Comparison of ENCODE assay signal across 1 cellular context in the genomic region with DNA sequence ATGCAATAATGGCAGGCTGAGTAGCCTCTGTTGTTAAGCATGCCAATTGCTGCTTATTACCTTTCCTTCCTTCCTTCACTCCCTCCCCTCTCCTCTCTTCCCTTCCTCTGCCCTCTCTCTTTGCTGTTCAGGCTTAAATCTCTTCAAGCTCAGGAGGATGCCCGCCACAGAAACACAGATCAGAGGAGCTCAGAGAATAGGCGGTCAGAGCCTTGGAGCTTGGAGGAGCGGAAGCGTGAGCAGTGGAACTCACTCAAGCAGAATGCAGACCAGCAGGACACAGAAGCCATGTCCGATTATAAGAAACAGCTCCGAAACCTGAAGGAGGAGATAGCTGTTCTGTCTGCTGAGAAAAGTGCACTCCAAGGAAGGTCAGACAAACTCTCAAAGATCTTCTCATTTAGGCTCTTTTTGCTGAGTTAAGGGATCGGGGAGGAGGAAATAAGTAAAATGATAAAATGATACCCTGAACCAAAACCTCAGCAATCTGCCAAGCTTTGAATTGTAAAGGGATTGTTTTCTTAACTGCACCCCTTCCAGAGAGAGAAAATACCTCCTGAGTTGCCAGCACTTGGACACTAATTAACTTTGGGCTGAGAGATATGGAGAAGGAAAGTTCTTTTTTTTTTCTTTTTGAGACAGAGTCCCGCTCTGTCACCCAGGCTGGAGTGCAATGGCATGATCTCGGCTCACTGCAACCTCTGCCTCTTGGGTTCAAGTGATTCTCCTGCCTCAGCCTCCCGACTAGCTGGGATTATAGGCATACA.
TF ChIP-seq lines count a peak whose summit lies in the region.

No MANE protein-coding gene starts in this region.

TF ChIP-seq in HepG2, 621 proteins besides CTCF, POLR2A, EP300 and RAD21:
- no peak for TF ChIP-seq ZNF484 (CRISPR knock-in tag; IDR thresholded peaks at IDR 0.05; ENCODE audit: borderline replicate concordance, low read depth)
- no peak for TF ChIP-seq PRPF4 (IDR thresholded peaks at IDR 0.05; ENCODE audit: low read depth, low read length, poor library complexity, severe bottlenecking)
- TF ChIP-seq, protein P1, sequence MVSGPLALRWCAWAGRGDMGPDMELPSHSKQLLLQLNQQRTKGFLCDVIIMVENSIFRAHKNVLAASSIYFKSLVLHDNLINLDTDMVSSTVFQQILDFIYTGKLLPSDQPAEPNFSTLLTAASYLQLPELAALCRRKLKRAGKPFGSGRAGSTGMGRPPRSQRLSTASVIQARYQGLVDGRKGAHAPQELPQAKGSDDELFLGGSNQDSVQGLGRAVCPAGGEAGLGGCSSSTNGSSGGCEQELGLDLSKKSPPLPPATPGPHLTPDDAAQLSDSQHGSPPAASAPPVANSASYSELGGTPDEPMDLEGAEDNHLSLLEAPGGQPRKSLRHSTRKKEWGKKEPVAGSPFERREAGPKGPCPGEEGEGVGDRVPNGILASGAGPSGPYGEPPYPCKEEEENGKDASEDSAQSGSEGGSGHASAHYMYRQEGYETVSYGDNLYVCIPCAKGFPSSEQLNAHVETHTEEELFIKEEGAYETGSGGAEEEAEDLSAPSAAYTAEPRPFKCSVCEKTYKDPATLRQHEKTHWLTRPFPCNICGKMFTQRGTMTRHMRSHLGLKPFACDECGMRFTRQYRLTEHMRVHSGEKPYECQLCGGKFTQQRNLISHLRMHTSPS (CRISPR knock-in tag; IDR thresholded peaks at IDR 0.05; ENCODE audit: low read depth), result no peak
- TF ChIP-seq SNAI1 (CRISPR knock-in tag; IDR thresholded peaks at IDR 0.05; ENCODE audit: borderline replicate concordance), result no peak
- TF ChIP-seq, protein P2, sequence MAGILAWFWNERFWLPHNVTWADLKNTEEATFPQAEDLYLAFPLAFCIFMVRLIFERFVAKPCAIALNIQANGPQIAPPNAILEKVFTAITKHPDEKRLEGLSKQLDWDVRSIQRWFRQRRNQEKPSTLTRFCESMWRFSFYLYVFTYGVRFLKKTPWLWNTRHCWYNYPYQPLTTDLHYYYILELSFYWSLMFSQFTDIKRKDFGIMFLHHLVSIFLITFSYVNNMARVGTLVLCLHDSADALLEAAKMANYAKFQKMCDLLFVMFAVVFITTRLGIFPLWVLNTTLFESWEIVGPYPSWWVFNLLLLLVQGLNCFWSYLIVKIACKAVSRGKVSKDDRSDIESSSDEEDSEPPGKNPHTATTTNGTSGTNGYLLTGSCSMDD (CRISPR knock-in tag; IDR thresholded peaks at IDR 0.05), result no peak
- no peak for TF ChIP-seq ZNF878 (CRISPR knock-in tag; IDR thresholded peaks at IDR 0.05)
